Comparison of ENCODE assay signal across 8 cellular contexts in genomic region chr17:44066204-44066930, GRCh38. TPM values are rescaled to one million over a fixed set of nuclear protein-coding genes. Genes with fewer than 3 reads are reported as not detected.
A peak's percentile ranks its signal among the peaks of the same experiment; 100 is the strongest.
DNase-seq lines count a peak whose midpoint lies in the region; ATAC-seq and TF ChIP-seq lines count a peak whose summit lies in the region.

Gene LSM12, minus strand, starts transcription at chr17:44066671. Its CDS starts 84 bp downstream, at chr17:44066587.

- peak within 1 kb of the TSS; percentile 76 for H2AFZ ChIP-seq in PC-9

- H3K27ac ChIP-seq in PC-9 = peak within 1 kb of the TSS; percentile 87

- H3K9me2 ChIP-seq in PC-9 (ENCODE audit: insufficient read depth) = no peaks in the 10 kb centered on the region

- H3K4me1 ChIP-seq in Caco-2 (peaks cover 14% of the 10 kb centered on the region), PC-9 (replicated peaks; ENCODE audit: insufficient read depth) (peaks cover 36% of the 10 kb centered on the region)

- ATAC-seq in GM21528 (IDR thresholded peaks at IDR 0.05; ENCODE audit: low FRiP score, unreplicated experiment) = peak; percentile 53

- H3K36me3 Mint-ChIP-seq in Caco-2 (ENCODE audit: insufficient read depth, unreplicated experiment) = peaks cover 68% of the 10 kb centered on the region

- TF ChIP-seq CTCF in Caco-2 (IDR thresholded peaks at IDR 0.05; ENCODE audit: insufficient read depth in 1 of 2, low read depth in 1 of 2, low read length in 1 of 2, severe bottlenecking in 1 of 2, unreplicated experiment in 1 of 2) (no peak), PC-9 (conservative IDR thresholded peaks at IDR 0.05) (no peak), epithelial cell of proximal tubule (conservative IDR thresholded peaks at IDR 0.05; ENCODE audit: low read depth, low read length) (no peak)

- H3K27me3 Mint-ChIP-seq in Caco-2 (ENCODE audit: insufficient read depth, unreplicated experiment) = no peaks in the 10 kb centered on the region

- peaks cover 6% of the 10 kb centered on the region for H3K4me1 Mint-ChIP-seq in Caco-2 (ENCODE audit: low read depth, unreplicated experiment)

- peaks cover 65% of the 10 kb centered on the region for H3F3A ChIP-seq in PC-9 (ENCODE audit: insufficient read depth, low read depth)

- H3K9me3 Mint-ChIP-seq in Caco-2 (ENCODE audit: unreplicated experiment) = no peaks in the 10 kb centered on the region

- intact Hi-C loops in Caco-2 (cut with micrococcal nuclease; ENCODE audit: unreplicated experiment) = no loop called here
- intact Hi-C loops in PC-9 (cut with micrococcal nuclease; ENCODE audit: unreplicated experiment) = loop anchor here (1.0 kb wide), 1 partner anchor 75 kb away; the partner anchor contains the start of gene HROB

- TF ChIP-seq RAD21 in Ishikawa (IDR thresholded peaks at IDR 0.05; ENCODE audit: low read depth) = no peak

- peak within 1 kb of the TSS; percentile 94 for H3K4me3 Mint-ChIP-seq in Caco-2 (ENCODE audit: unreplicated experiment)

- POLR2A ChIA-PET in Caco-2 (lab: Charles Lee) = interaction anchor here (0.5 to 1.5 kb wide), 12 partner anchors 11 to 519 kb away, joined by 3 to 11 read pairs (median 3); partner anchors contain the start of genes GPATCH8, HDAC5 and TMEM101
- POLR2A ChIA-PET in PC-9 (lab: Charles Lee; ENCODE audit: unreplicated experiment) = interaction anchor here (0.5 to 0.7 kb wide), 7 partner anchors 13 to 330 kb away, joined by 3 to 17 read pairs (median 6); no protein-coding TSS in a partner anchor

- peak within 1 kb of the TSS; percentile 83 for H3K4me2 ChIP-seq in PC-9

- H3K36me3 ChIP-seq in Caco-2 (ENCODE audit: control insufficient read depth, insufficient read depth, low read length) (no peaks in the 10 kb centered on the region; the same call in 1 of the 2 replicates), PC-9 (ENCODE audit: low read depth) (peaks cover 15% of the 10 kb centered on the region)

- no peaks in the 10 kb centered on the region for H3K9me3 ChIP-seq in Caco-2
- no peaks in the 10 kb centered on the region for H3K9me3 ChIP-seq in PC-9 (ENCODE audit: insufficient read depth, low read depth)

- H3K27me3 ChIP-seq in Caco-2 (replicated peaks; ENCODE audit: control insufficient read depth, insufficient read depth, low read length) = no peaks in the 10 kb centered on the region
- no peaks in the 10 kb centered on the region for H3K27me3 ChIP-seq in PC-9 (ENCODE audit: insufficient read depth, low read depth)

- CTCF ChIA-PET in Caco-2 (lab: Charles Lee) (interaction anchor here (0.6 to 1.5 kb wide), 4 partner anchors 17 to 122 kb away, joined by 3 to 4 read pairs (median 4); partner anchors contain the start of gene HDAC5), PC-9 (lab: Charles Lee) (interaction anchor here (0.6 to 1.0 kb wide), 4 partner anchors 22 to 226 kb away, joined by 3 to 10 read pairs (median 4); no protein-coding TSS in a partner anchor)

- peaks cover 59% of the 10 kb centered on the region for H3K79me2 ChIP-seq in PC-9 (ENCODE audit: low read depth)

- DNase-seq in Caco-2 (peak; percentile 93 to 96), PC-9 (peak; percentile 74 to 89), activated T-cell treated with anti-CD3 and anti-CD28 coated beads for 48 hours (ENCODE audit: low read depth) (peak; percentile 95), epithelial cell of proximal tubule (ENCODE audit: low read depth) (no peak), mucosa of gallbladder (ENCODE audit: low spot score) (peak; percentile 89)
- peak; percentile 76 to 77 for DNase-seq in stimulated activated CD8-positive, alpha-beta memory T cell treated with anti-CD3 and anti-CD28 coated beads, Interleukin-4, amount 100 ng/mL, for 1 hour (ENCODE audit: low read depth in 2 of 2, low spot score in 1 of 2)

- H3K27ac Mint-ChIP-seq in Caco-2 (ENCODE audit: unreplicated experiment) = peak within 1 kb of the TSS; percentile 90

- peaks cover 26% of the 10 kb centered on the region for H4K20me1 ChIP-seq in PC-9 (ENCODE audit: insufficient read depth)

- TF ChIP-seq EP300 in Ishikawa (IDR thresholded peaks at IDR 0.05; ENCODE audit: borderline replicate concordance) = no peak; the same call in 1 of the 2 replicates

- BruUV-seq in Caco-2 (replicated peaks; lab: Mats Ljungman, UMichigan) (no TSS peak), PC-9 (replicated peaks; lab: Mats Ljungman, UMichigan) (no TSS peak)

- H3K4me3 ChIP-seq in Caco-2 (ENCODE audit: low read depth, low read length) = peak within 1 kb of the TSS; percentile 67
- peak within 1 kb of the TSS; percentile 91 for H3K4me3 ChIP-seq in PC-9
- H3K4me3 ChIP-seq in epithelial cell of proximal tubule (ENCODE audit: low read depth, low read length) = peak within 1 kb of the TSS; percentile 81

TF ChIP-seq in Ishikawa, 13 proteins besides CTCF, POLR2A, EP300 and RAD21:
- peak; percentile 67; the same call in 1 of the 2 replicates for TF ChIP-seq ZBTB7A (IDR thresholded peaks at IDR 0.05; ENCODE audit: low read depth)
- no peak for TF ChIP-seq MAX (IDR thresholded peaks at IDR 0.05)
- peak; percentile 49; the same call in 1 of the 2 replicates for TF ChIP-seq CREB1 (IDR thresholded peaks at IDR 0.05; ENCODE audit: low read depth)
- peak; percentile 28; the same call in 1 of the 2 replicates for TF ChIP-seq CEBPB (IDR thresholded peaks at IDR 0.05)
- TF ChIP-seq TCF12 (IDR thresholded peaks at IDR 0.05; ENCODE audit: low read depth) = peak; percentile 29; the same call in 1 of the 2 replicates
- no peak for TF ChIP-seq TEAD4 (IDR thresholded peaks at IDR 0.05)
- TF ChIP-seq USF1 (IDR thresholded peaks at IDR 0.05) = no peak
- peak; percentile 88 for TF ChIP-seq YY1 (IDR thresholded peaks at IDR 0.05; ENCODE audit: low read depth)
- TF ChIP-seq NFIC (IDR thresholded peaks at IDR 0.05) = no peak
- TF ChIP-seq TAF1 (IDR thresholded peaks at IDR 0.05; ENCODE audit: low read depth) = peak; percentile 83

RNA-seq across cellular contexts. Expression of gene LSM12, which starts in this region (rescaled TPM):
- 83.1 and 85.5 TPM in 2 replicates for total RNA-seq in Caco-2 (2022)
- 60.9 and 62.7 TPM in 2 replicates for total RNA-seq in PC-9 (2021)
- 58.5 and 75.8 TPM in 2 replicates for total RNA-seq in epithelial cell of proximal tubule
- 47.3 TPM for total RNA-seq in mucosa of gallbladder
